18 cellular contexts compared by ENCODE assay signal in the genomic region with DNA sequence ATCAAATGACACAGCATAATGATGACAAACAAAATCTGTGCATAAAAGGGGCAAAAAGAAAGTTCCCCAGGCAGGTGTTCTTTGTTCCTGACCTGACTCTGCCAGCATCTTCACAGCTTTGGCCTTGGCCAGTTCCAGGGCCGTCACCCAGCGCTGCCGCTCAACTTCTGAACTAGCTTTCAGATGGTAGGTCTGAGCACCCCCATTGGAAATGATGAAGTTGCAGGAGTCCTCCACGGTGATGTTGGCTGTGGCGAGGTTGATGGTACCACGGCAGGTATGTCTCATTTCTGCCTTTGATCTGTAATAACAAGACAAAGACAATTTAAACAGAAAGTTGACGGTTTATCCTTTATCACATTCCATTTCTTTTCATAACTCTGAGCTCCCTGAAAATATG. TPM values are rescaled to one million over a fixed set of nuclear protein-coding genes. Genes with fewer than 3 reads are reported as not detected.
DNase-seq lines count a peak whose midpoint lies in the region; ATAC-seq, FAIRE-seq and TF ChIP-seq lines count a peak whose summit lies in the region.
"Had no signal": no experiment of that assay in that cellular context is flagged by ENCODE, and none has a peak within 500 bp of the region (broad histone marks: within the 10 kb centered on the region; RNA-seq: fewer than 3 reads in every experiment).

No MANE protein-coding gene starts in this region.

- peak; percentile 62 for DNase-seq in activated CD4-positive, alpha-beta T cell treated with anti-CD3 and anti-CD28 coated beads for 36 hours
- no peak for DNase-seq in activated CD4-positive, alpha-beta T cell treated with anti-CD3 and anti-CD28 coated beads, Interleukin-2, amount 10 ng/mL, durations not matched to agents 7 days and 5 days
- peak; percentile 4 for DNase-seq in activated naive CD4-positive, alpha-beta T cell treated with Interleukin-2 at 50 U/mL for 16 hours
- DNase-seq in activated naive CD4-positive, alpha-beta T cell treated with anti-CD3 and anti-CD28 coated beads, Interleukin-2, amount 10 ng/mL, durations not matched to agents 7 days and 5 days: no peak
- DNase-seq in GM12892 (ENCODE audit: insufficient read length): no peak
- DNase-seq in neural crest cell (ENCODE audit: low read depth, low spot score): no peak
- no peak for DNase-seq in body of pancreas
- no peak for DNase-seq in smooth muscle cell (lab: John Stamatoyannopoulos, UW; ENCODE audit: unreplicated experiment)
- DNase-seq: CD8-positive, alpha-beta T cell; NCI-H1417; NCI-H1930; NCI-H2171 treated with DMSO at 0.1 percent for 48 hours; NCI-H446 treated with DMSO at 0.1 percent for 48 hours; NK-92 treated with Interleukin-12 subunit alpha and Interleukin-12 subunit beta, amount 100 ng/mL, for 24 hours had no signal

- H3K4me1 ChIP-seq in body of pancreas (peaks cover 48% of the 10 kb centered on the region), smooth muscle cell (ENCODE audit: low read depth) (peaks cover 18% of the 10 kb centered on the region)

- intact Hi-C loops in activated CD4-positive, alpha-beta T cell treated with anti-CD3 and anti-CD28 coated beads for 36 hours (cut with DNase I, micrococcal nuclease): loop anchor here in 1 of 2 experiments (10.0 kb wide), 1 partner anchor 1555 kb away; the partner anchor contains the start of gene VPS37C
- intact Hi-C loops in body of pancreas (cut with DNase I): loop anchor here (5.0 kb wide), 1 partner anchor 43 kb away; no protein-coding TSS in a partner anchor

- H3K4me3 ChIP-seq in body of pancreas (no peak overlapping the region), smooth muscle cell (no peak overlapping the region)
- H3K4me3 ChIP-seq: BLaER1 had no signal

- CTCF ChIA-PET in activated CD4-positive, alpha-beta T cell treated with anti-CD3 and anti-CD28 coated beads for 36 hours (lab: Charles Lee): interaction anchor here (1.0 to 1.5 kb wide), 3 partner anchors 14 to 44 kb away, joined by 5 read pairs; no protein-coding TSS in a partner anchor
- CTCF ChIA-PET in activated CD4-positive, alpha-beta T cell treated with anti-CD3 and anti-CD28 coated beads, Interleukin-2, amount 10 ng/mL, durations not matched to agents 7 days and 5 days (lab: Charles Lee): interaction anchor here (0.7 to 1.2 kb wide), 2 partner anchors 10 to 690 kb away, joined by 3 read pairs; no protein-coding TSS in a partner anchor
- CTCF ChIA-PET in activated naive CD4-positive, alpha-beta T cell treated with anti-CD3 and anti-CD28 coated beads, Interleukin-2, amount 10 ng/mL, durations not matched to agents 7 days and 5 days (lab: Charles Lee): interaction anchor here (1.4 kb wide), 1 partner anchor 9 kb away, joined by 3 read pairs; no protein-coding TSS in a partner anchor

- H3K9me3 ChIP-seq in body of pancreas: no peaks in the 10 kb centered on the region
- H3K9me3 ChIP-seq in smooth muscle cell (replicated peaks; ENCODE audit: low read depth): no peaks in the 10 kb centered on the region
- H3K9me3 ChIP-seq: BLaER1 had no signal

- no peak overlapping the region for H3K4me2 ChIP-seq in smooth muscle cell
- H3K4me2 ChIP-seq: BLaER1 had no signal

- H3K9ac ChIP-seq in smooth muscle cell (ENCODE audit: low read depth): no peak overlapping the region
- H3K9ac ChIP-seq: BLaER1 had no signal

- TF ChIP-seq CTCF in neural crest cell (conservative IDR thresholded peaks at IDR 0.05) (no peak), body of pancreas (IDR thresholded peaks at IDR 0.05) (no peak), smooth muscle cell (IDR thresholded peaks at IDR 0.05; ENCODE audit: borderline replicate concordance, insufficient read depth, poor library complexity, severe bottlenecking) (no peak)

- H3K79me2 ChIP-seq in smooth muscle cell (ENCODE audit: low read depth): peaks cover 97% of the 10 kb centered on the region

- no peak overlapping the region for H3K4me3 Mint-ChIP-seq in activated CD4-positive, alpha-beta T cell treated with anti-CD3 and anti-CD28 coated beads for 36 hours
- H3K4me3 Mint-ChIP-seq in activated CD4-positive, alpha-beta T cell treated with anti-CD3 and anti-CD28 coated beads, Interleukin-2, amount 10 ng/mL, durations not matched to agents 7 days and 5 days: no peak overlapping the region
- H3K4me3 Mint-ChIP-seq in activated naive CD4-positive, alpha-beta T cell treated with anti-CD3 and anti-CD28 coated beads, Interleukin-2, amount 10 ng/mL, durations not matched to agents 7 days and 5 days: no peak overlapping the region
- H3K4me3 Mint-ChIP-seq in neural crest cell: peak overlapping the region; percentile 10
- H3K4me3 Mint-ChIP-seq: CD8-positive, alpha-beta T cell had no signal

- no peak for TF ChIP-seq POLR2A in GM12892 (IDR thresholded peaks at IDR 0.05; ENCODE audit: low read depth, low read length)
- TF ChIP-seq POLR2A in body of pancreas (IDR thresholded peaks at IDR 0.05): no peak

- WGBS in body of pancreas, 2 donors: 57 to 82% methylated on average over 4 to 7 of the region's 7 CpGs
- WGBS in smooth muscle cell (ENCODE audit: low lambda C conversion rate): 97% methylated on average over 7 of the region's 7 CpGs

- no peaks in the 10 kb centered on the region for H3K27me3 ChIP-seq in body of pancreas
- no peaks in the 10 kb centered on the region for H3K27me3 ChIP-seq in smooth muscle cell (ENCODE audit: low read depth)
- H3K27me3 ChIP-seq: BLaER1 had no signal

- no peaks in the 10 kb centered on the region for H3K27me3 Mint-ChIP-seq in activated CD4-positive, alpha-beta T cell treated with anti-CD3 and anti-CD28 coated beads for 36 hours
- H3K27me3 Mint-ChIP-seq in activated CD4-positive, alpha-beta T cell treated with anti-CD3 and anti-CD28 coated beads, Interleukin-2, amount 10 ng/mL, durations not matched to agents 7 days and 5 days: no peaks in the 10 kb centered on the region
- no peaks in the 10 kb centered on the region for H3K27me3 Mint-ChIP-seq in activated naive CD4-positive, alpha-beta T cell treated with anti-CD3 and anti-CD28 coated beads, Interleukin-2, amount 10 ng/mL, durations not matched to agents 7 days and 5 days
- H3K27me3 Mint-ChIP-seq in neural crest cell (ENCODE audit: low read depth): no peaks in the 10 kb centered on the region
- H3K27me3 Mint-ChIP-seq: IgD-negative memory B cell had no signal

- POLR2A ChIA-PET in activated CD4-positive, alpha-beta T cell treated with anti-CD3 and anti-CD28 coated beads for 36 hours (lab: Charles Lee): interaction anchor here (1.1 kb wide), 1 partner anchor 52 kb away, joined by 19 read pairs; no protein-coding TSS in a partner anchor
- POLR2A ChIA-PET in activated CD4-positive, alpha-beta T cell treated with anti-CD3 and anti-CD28 coated beads, Interleukin-2, amount 10 ng/mL, durations not matched to agents 7 days and 5 days (lab: Charles Lee): interaction anchor here (0.6 kb wide), 1 partner anchor 78 kb away, joined by 7 read pairs; no protein-coding TSS in a partner anchor

- peaks cover 4 to 29% of the 10 kb centered on the region in 2 donors for H3K36me3 ChIP-seq in body of pancreas (replicated peaks in 1 of 2; ENCODE audit: insufficient read depth in 1 of 2, low read depth in 2 of 2)
- peaks cover 43% of the 10 kb centered on the region for H3K36me3 ChIP-seq in smooth muscle cell (ENCODE audit: low read depth)

- H3K36me3 Mint-ChIP-seq in activated CD4-positive, alpha-beta T cell treated with anti-CD3 and anti-CD28 coated beads for 36 hours (ENCODE audit: low read depth): peaks cover 64% of the 10 kb centered on the region
- H3K36me3 Mint-ChIP-seq in activated CD4-positive, alpha-beta T cell treated with anti-CD3 and anti-CD28 coated beads, Interleukin-2, amount 10 ng/mL, durations not matched to agents 7 days and 5 days (ENCODE audit: low read depth): peaks cover 70% of the 10 kb centered on the region
- H3K36me3 Mint-ChIP-seq in activated naive CD4-positive, alpha-beta T cell treated with anti-CD3 and anti-CD28 coated beads, Interleukin-2, amount 10 ng/mL, durations not matched to agents 7 days and 5 days: peaks cover 64% of the 10 kb centered on the region
- H3K36me3 Mint-ChIP-seq in neural crest cell (ENCODE audit: low read depth): no peaks in the 10 kb centered on the region

- no peak overlapping the region for H2AFZ ChIP-seq in smooth muscle cell (ENCODE audit: low read depth)

- H3K27ac ChIP-seq in body of pancreas (peak overlapping the region in 2 of 4 donors; percentile 68 to 82), smooth muscle cell (ENCODE audit: low read depth) (no peak overlapping the region)
- H3K27ac ChIP-seq: BLaER1 had no signal

- peaks cover 47% of the 10 kb centered on the region for H3K4me1 Mint-ChIP-seq in activated CD4-positive, alpha-beta T cell treated with anti-CD3 and anti-CD28 coated beads for 36 hours
- H3K4me1 Mint-ChIP-seq in activated CD4-positive, alpha-beta T cell treated with anti-CD3 and anti-CD28 coated beads, Interleukin-2, amount 10 ng/mL, durations not matched to agents 7 days and 5 days: peaks cover 43% of the 10 kb centered on the region
- peaks cover 40% of the 10 kb centered on the region for H3K4me1 Mint-ChIP-seq in activated naive CD4-positive, alpha-beta T cell treated with anti-CD3 and anti-CD28 coated beads, Interleukin-2, amount 10 ng/mL, durations not matched to agents 7 days and 5 days
- peaks cover 25% of the 10 kb centered on the region for H3K4me1 Mint-ChIP-seq in neural crest cell

- H4K20me1 ChIP-seq in smooth muscle cell (ENCODE audit: low read depth): peaks cover 97% of the 10 kb centered on the region

- H3K27ac Mint-ChIP-seq in activated CD4-positive, alpha-beta T cell treated with anti-CD3 and anti-CD28 coated beads for 36 hours: peak overlapping the region; percentile 25
- H3K27ac Mint-ChIP-seq in activated CD4-positive, alpha-beta T cell treated with anti-CD3 and anti-CD28 coated beads, Interleukin-2, amount 10 ng/mL, durations not matched to agents 7 days and 5 days: no peak overlapping the region
- no peak overlapping the region for H3K27ac Mint-ChIP-seq in activated naive CD4-positive, alpha-beta T cell treated with anti-CD3 and anti-CD28 coated beads, Interleukin-2, amount 10 ng/mL, durations not matched to agents 7 days and 5 days
- no peak overlapping the region for H3K27ac Mint-ChIP-seq in neural crest cell (ENCODE audit: unreplicated experiment)
- H3K27ac Mint-ChIP-seq: CD8-positive, alpha-beta T cell; IgD-negative memory B cell had no signal

- peak; percentile 80 for FAIRE-seq in GM12892 (lab: Jason Lieb, UNC)
- FAIRE-seq: GM19239, H54 had no signal

- H3F3A ChIP-seq in smooth muscle cell (ENCODE audit: low read depth): no peaks in the 10 kb centered on the region

- peak; percentile 54 for ATAC-seq in activated CD4-positive, alpha-beta T cell treated with anti-CD3 and anti-CD28 coated beads for 36 hours
- no peak for ATAC-seq in body of pancreas
- ATAC-seq: CD8-positive, alpha-beta T cell had no signal

- no peaks in the 10 kb centered on the region for H3K9me3 Mint-ChIP-seq in activated CD4-positive, alpha-beta T cell treated with anti-CD3 and anti-CD28 coated beads for 36 hours (ENCODE audit: low read depth)
- H3K9me3 Mint-ChIP-seq in activated CD4-positive, alpha-beta T cell treated with anti-CD3 and anti-CD28 coated beads, Interleukin-2, amount 10 ng/mL, durations not matched to agents 7 days and 5 days: no peaks in the 10 kb centered on the region
- H3K9me3 Mint-ChIP-seq in activated naive CD4-positive, alpha-beta T cell treated with anti-CD3 and anti-CD28 coated beads, Interleukin-2, amount 10 ng/mL, durations not matched to agents 7 days and 5 days: no peaks in the 10 kb centered on the region
- H3K9me3 Mint-ChIP-seq in neural crest cell: no peaks in the 10 kb centered on the region
- H3K9me3 Mint-ChIP-seq: CD8-positive, alpha-beta T cell; IgD-negative memory B cell had no signal

RNA-seq across cellular contexts. Expression of gene OSBP, which starts 5.3 kb away (rescaled TPM):
- total RNA-seq in activated CD4-positive, alpha-beta T cell treated with anti-CD3 and anti-CD28 coated beads for 36 hours: 10 to 100 TPM; 37.9 to 44.2 TPM
- 10 to 100 TPM; 36.4 to 43.6 TPM for total RNA-seq in activated CD4-positive, alpha-beta T cell treated with anti-CD3 and anti-CD28 coated beads, Interleukin-2, amount 10 ng/mL, durations not matched to agents 7 days and 5 days
- polyA plus RNA-seq in GM12892 (2012; ENCODE audit: missing spikeins): 18.8 TPM
- total RNA-seq in neural crest cell: 30.0 and 30.5 TPM in 2 replicates
- 10 to 100 TPM; 28.5 to 30.3 TPM for total RNA-seq in body of pancreas
- 40.0 and 47.2 TPM in 2 replicates for total RNA-seq in smooth muscle cell
- polyA plus RNA-seq in smooth muscle cell: 32.0 and 35.9 TPM in 2 replicates

RNA-seq across cellular contexts. Expression of gene PATL1, which starts 58.5 kb away (rescaled TPM):
- 10 to 100 TPM; 59.8 to 88.7 TPM for total RNA-seq in activated CD4-positive, alpha-beta T cell treated with anti-CD3 and anti-CD28 coated beads for 36 hours
- total RNA-seq in activated CD4-positive, alpha-beta T cell treated with anti-CD3 and anti-CD28 coated beads, Interleukin-2, amount 10 ng/mL, durations not matched to agents 7 days and 5 days: 10 to 100 TPM; 47.2 to 59.6 TPM
- polyA plus RNA-seq in GM12892 (2012; ENCODE audit: missing spikeins): 31.9 TPM
- total RNA-seq in neural crest cell (35.4 and 36.6 TPM in 2 replicates), body of pancreas (1 to 10 TPM; 6.5 to 9.6 TPM), smooth muscle cell (18.0 and 35.2 TPM in 2 replicates)
- polyA plus RNA-seq in smooth muscle cell: 16.3 and 16.5 TPM in 2 replicates

Comparison
In these comparisons a context has a peak if more than half of its experiments do, and no peak if none do; other contexts are left out.
1. DNase-seq: peak in activated CD4-positive, alpha-beta T cell treated with anti-CD3 and anti-CD28 coated beads for 36 hours (single experiment) and activated naive CD4-positive, alpha-beta T cell treated with Interleukin-2 at 50 U/mL for 16 hours (single experiment); none in activated CD4-positive, alpha-beta T cell treated with anti-CD3 and anti-CD28 coated beads, Interleukin-2, amount 10 ng/mL, durations not matched to agents 7 days and 5 days (single experiment), activated naive CD4-positive, alpha-beta T cell treated with anti-CD3 and anti-CD28 coated beads, Interleukin-2, amount 10 ng/mL, durations not matched to agents 7 days and 5 days (single experiment), GM12892 (single experiment), neural crest cell (single experiment), body of pancreas (0 of 4) and smooth muscle cell (single experiment).